In genomic region chr11:9385288-9385902, GRCh38 we compare ENCODE assay signal across 8 cellular contexts. TPM values are rescaled to one million over a fixed set of nuclear protein-coding genes. Genes with fewer than 3 reads are reported as not detected.
DNase-seq lines count a peak whose midpoint lies in the region; ATAC-seq, FAIRE-seq and TF ChIP-seq lines count a peak whose summit lies in the region.

No MANE protein-coding gene starts in this region.

- peak overlapping the region; percentile 93 for H3K27ac ChIP-seq in keratinocyte (ENCODE audit: control insufficient read depth, insufficient read depth, low read length)

- TF ChIP-seq POLR2A in H54 (IDR thresholded peaks at IDR 0.05; ENCODE audit: low read depth, low read length): no peak; the same call in 1 of the 2 replicates

- peak; percentile 3 for ATAC-seq in stimulated activated naive CD8-positive, alpha-beta T cell treated with anti-CD3 and anti-CD28 coated beads, Interleukin-15, amount 100 ng/mL, for 72 hours

- peak; percentile 31 for DNase-seq in GM10266 (ENCODE audit: extremely low spot score)
- peak; percentile 34 for DNase-seq in H54 (ENCODE audit: insufficient read length, low spot score)
- peak; percentile 64 for DNase-seq in NCI-H2227 (lab: John Stamatoyannopoulos, UW; ENCODE audit: unreplicated experiment)
- peak; percentile 5 for DNase-seq in astrocyte of the cerebellum (ENCODE audit: low read depth)
- DNase-seq in keratinocyte (ENCODE audit: low read depth, low spot score): no peak
- DNase-seq in stimulated activated naive CD8-positive, alpha-beta T cell treated with anti-CD3 and anti-CD28 coated beads, Interleukin-15, amount 100 ng/mL, for 72 hours: no peak
- no peak for DNase-seq in GM19238 (ENCODE audit: insufficient read length, low spot score)
- DNase-seq in NCI-H446 treated with DMSO at 0.1 percent for 48 hours (lab: John Stamatoyannopoulos, UW): no peak

- no peaks in the 10 kb centered on the region for H3K9me3 Mint-ChIP-seq in stimulated activated naive CD8-positive, alpha-beta T cell treated with anti-CD3 and anti-CD28 coated beads, Interleukin-15, amount 100 ng/mL, for 72 hours

- H3K4me1 Mint-ChIP-seq in stimulated activated naive CD8-positive, alpha-beta T cell treated with anti-CD3 and anti-CD28 coated beads, Interleukin-15, amount 100 ng/mL, for 72 hours: peaks cover 51% of the 10 kb centered on the region

- peak overlapping the region; percentile 92 to 94 for H3K4me3 Mint-ChIP-seq in stimulated activated naive CD8-positive, alpha-beta T cell treated with anti-CD3 and anti-CD28 coated beads, Interleukin-15, amount 100 ng/mL, for 72 hours

- dilution Hi-C loops in keratinocyte (cut with MboI; ENCODE audit: extremely low pct_ligation_motif_present, low sequenced_read_pairs): no loop called here

- H3K4me2 ChIP-seq in keratinocyte (ENCODE audit: control insufficient read depth, extremely low read depth, insufficient read depth, low read depth, low read length): peak overlapping the region; percentile 87

- H3K9me3 ChIP-seq in keratinocyte (ENCODE audit: control insufficient read depth, low read depth, low read length): no peaks in the 10 kb centered on the region

- peak overlapping the region; percentile 95 for H3K9ac ChIP-seq in keratinocyte (ENCODE audit: control insufficient read depth, extremely low read depth, insufficient read depth, low read length)

- peaks cover 14% of the 10 kb centered on the region for H4K20me1 ChIP-seq in keratinocyte (ENCODE audit: control insufficient read depth, extremely low read depth, insufficient read depth, low read length)

- no peaks in the 10 kb centered on the region for H3K9me1 ChIP-seq in keratinocyte (ENCODE audit: control insufficient read depth, extremely low read depth, insufficient read depth, low read length)

- H3K79me2 ChIP-seq in keratinocyte (ENCODE audit: control insufficient read depth, insufficient read depth, low read length): peaks cover 59% of the 10 kb centered on the region

- in situ Hi-C loops in astrocyte of the cerebellum (cut with HindIII; ENCODE audit: low sequenced_read_pairs): no loop called here

- peak overlapping the region; percentile 80 for H3K4me3 ChIP-seq in astrocyte of the cerebellum (ENCODE audit: low read depth, low read length)
- peak overlapping the region; percentile 87 to 99 (median 88) for H3K4me3 ChIP-seq in keratinocyte (ENCODE audit: control insufficient read depth in 2 of 3, extremely low read depth in 1 of 3, insufficient read depth in 2 of 3, low read depth in 1 of 3, low read length in 3 of 3)

- H3K27ac Mint-ChIP-seq in stimulated activated naive CD8-positive, alpha-beta T cell treated with anti-CD3 and anti-CD28 coated beads, Interleukin-15, amount 100 ng/mL, for 72 hours: peak overlapping the region; percentile 96 to 99

- TF ChIP-seq CTCF in GM10266 (IDR thresholded peaks at IDR 0.05; ENCODE audit: control insufficient read depth, insufficient read depth, low read depth, missing control alignments): no peak
- TF ChIP-seq CTCF in astrocyte of the cerebellum (IDR thresholded peaks at IDR 0.05; ENCODE audit: low read depth, low read length, missing control alignments): no peak
- TF ChIP-seq CTCF in keratinocyte (optimal IDR thresholded peaks at IDR 0.05 in 1 of 3, IDR thresholded peaks at IDR 0.05 in 1 of 3, conservative IDR thresholded peaks at IDR 0.05 in 1 of 3; ENCODE audit: extremely low read depth in 1 of 3, insufficient read depth in 2 of 3, low read length in 3 of 3): no peak

- no peak overlapping the region for H2AFZ ChIP-seq in keratinocyte (ENCODE audit: control insufficient read depth, low read length)

- peaks cover 12% of the 10 kb centered on the region for H3K4me1 ChIP-seq in keratinocyte (ENCODE audit: control insufficient read depth, extremely low read depth, insufficient read depth, low read length)

- peaks cover 0 to 3% of the 10 kb centered on the region in 2 experiments for H3K36me3 ChIP-seq in keratinocyte (ENCODE audit: control insufficient read depth in 2 of 2, extremely low read depth in 1 of 2, insufficient read depth in 2 of 2, low read length in 2 of 2)

- no peaks in the 10 kb centered on the region for H3K27me3 Mint-ChIP-seq in stimulated activated naive CD8-positive, alpha-beta T cell treated with anti-CD3 and anti-CD28 coated beads, Interleukin-15, amount 100 ng/mL, for 72 hours

- H3K27me3 ChIP-seq in keratinocyte (ENCODE audit: control insufficient read depth, extremely low read depth, insufficient read depth, low read length): no peaks in the 10 kb centered on the region

- peak; percentile 55 for FAIRE-seq in H54 (lab: Jason Lieb, UNC)
- no peak for FAIRE-seq in keratinocyte (lab: Jason Lieb, UNC)

RNA-seq across cellular contexts. Expression of gene IPO7, which starts 0.9 kb away (rescaled TPM):
- polyA plus RNA-seq in keratinocyte: 57.1 to 115 TPM (median 75.2 TPM) in 3 replicates
- 92.0 TPM for polyA plus RNA-seq in keratinocyte (2011; ENCODE audit: low read depth)
- polyA plus RNA-seq in keratinocyte (2011; cell fraction: cytosol; rRNA removed): 49.1 and 96.5 TPM in 2 replicates
- 61.1 and 79.3 TPM in 2 replicates for polyA plus RNA-seq in keratinocyte (2011; cell fraction: nucleus; rRNA removed)
- 55.4 and 89.4 TPM in 2 replicates for polyA plus RNA-seq in keratinocyte (2012; ENCODE audit: low replicate concordance)
- 29.5 to 242 TPM (median 95.9 TPM) in 3 replicates for polyA minus RNA-seq in keratinocyte
- 153 TPM for polyA minus RNA-seq in keratinocyte (2011; cell fraction: cytosol; rRNA and poly(A)+ RNA removed)
- polyA minus RNA-seq in keratinocyte (2011; cell fraction: nucleus; rRNA and poly(A)+ RNA removed): 79.2 and 176 TPM in 2 replicates

Comparison
In these comparisons a context has a peak if more than half of its experiments do, and no peak if none do; other contexts are left out.
1. DNase-seq: peak in GM10266 (single experiment), H54 (single experiment), NCI-H2227 (single experiment) and astrocyte of the cerebellum (single experiment); none in keratinocyte (single experiment), stimulated activated naive CD8-positive, alpha-beta T cell treated with anti-CD3 and anti-CD28 coated beads, Interleukin-15, amount 100 ng/mL, for 72 hours (0 of 2), GM19238 (single experiment) and NCI-H446 treated with DMSO at 0.1 percent for 48 hours (single experiment).